Comparison of ENCODE assay signal across 13 cellular contexts in genomic region chr12:40054554-40055226, GRCh38. TPM values are rescaled to one million over a fixed set of nuclear protein-coding genes. Genes with fewer than 3 reads are reported as not detected.
A peak's percentile ranks its signal among the peaks of the same experiment; 100 is the strongest.
DNase-seq lines count a peak whose midpoint lies in the region; ATAC-seq, FAIRE-seq and TF ChIP-seq lines count a peak whose summit lies in the region.
"Had no signal": no experiment of that assay in that cellular context is flagged by ENCODE, and none has a peak within 500 bp of the region (broad histone marks: within the 10 kb centered on the region; RNA-seq: fewer than 3 reads in every experiment).

No MANE protein-coding gene starts in this region.

- in situ Hi-C loops in transverse colon (cut with MboI; ENCODE audit: low pct_ligation_motif_present in 1 of 4, low pct_unique_long_range_greater_than_20kb in 1 of 4, low sequenced_read_pairs in 3 of 4), result no loop called here

- no peak overlapping the region for H2BK15ac ChIP-seq in mesenchymal stem cell (ENCODE audit: low read depth, poor library complexity, severe bottlenecking)

- no peak overlapping the region for H2BK120ac ChIP-seq in mesenchymal stem cell (ENCODE audit: low read depth, low read length)

- no peaks in the 10 kb centered on the region for H3K9me3 ChIP-seq in mesenchymal stem cell (ENCODE audit: control insufficient read depth, low read length)
- no peaks in the 10 kb centered on the region for H3K9me3 ChIP-seq in transverse colon

- TF ChIP-seq CTCF in bronchial epithelial cell (IDR thresholded peaks at IDR 0.05; ENCODE audit: insufficient read depth, low read length, severe bottlenecking) (no peak), transverse colon (IDR thresholded peaks at IDR 0.05) (no peak)

- H2BK12ac ChIP-seq in mesenchymal stem cell (ENCODE audit: low read length in 2 of 2), result no peak overlapping the region

- H3K18ac ChIP-seq in mesenchymal stem cell (ENCODE audit: low read depth in 1 of 2, low read length in 2 of 2), result peak overlapping the region in 1 of 2 experiments; percentile 33

- no peak overlapping the region for H3K4ac ChIP-seq in mesenchymal stem cell (ENCODE audit: low read depth in 1 of 2, low read length in 2 of 2)

- H3K14ac ChIP-seq in mesenchymal stem cell (ENCODE audit: low read length in 2 of 2), result no peak overlapping the region

- ATAC-seq in HG02759 (IDR thresholded peaks at IDR 0.05; ENCODE audit: unreplicated experiment), result no peak
- no peak for ATAC-seq in HG02588 (IDR thresholded peaks at IDR 0.05; ENCODE audit: unreplicated experiment)
- ATAC-seq: stimulated activated naive CD8-positive, alpha-beta T cell treated with anti-CD3 and anti-CD28 coated beads, Interleukin-15, amount 100 ng/mL, for 72 hours had no signal

- WGBS in mesenchymal stem cell, result 59% methylated on average over 3 of the region's 6 CpGs
- WGBS in transverse colon (ENCODE audit: low coverage in 1 of 2), 2 donors, result 71 to 78% methylated on average over 6 of the region's 6 CpGs

- no peak overlapping the region for H3K4me2 ChIP-seq in mesenchymal stem cell (ENCODE audit: low read length, poor library complexity, severe bottlenecking)

- H3K9ac ChIP-seq in mesenchymal stem cell (ENCODE audit: low read length), result peak overlapping the region; percentile 63

- intact Hi-C loops in transverse colon (cut with DNase I; ENCODE audit: low total_unique reads), result no loop called here

- DNase-seq in NCI-H146 (lab: John Stamatoyannopoulos, UW), result peak; percentile 18
- no peak for DNase-seq in NCI-H146 treated with DMSO at 0.1 percent for 48 hours (lab: John Stamatoyannopoulos, UW; ENCODE audit: unreplicated experiment)
- peak; percentile 82 for DNase-seq in bronchial epithelial cell (ENCODE audit: low read depth)
- DNase-seq in mesenchymal stem cell, result peak; percentile 88
- peak; percentile 13 for DNase-seq in transverse colon
- DNase-seq in NCI-H2029 treated with DMSO at 0.1 percent for 48 hours (lab: John Stamatoyannopoulos, UW), result no peak
- DNase-seq: activated CD4-positive, alpha-beta memory T cell treated with anti-CD3 and anti-CD28 coated beads, Interleukin-2, amount 10 ng/mL, durations not matched to agents 7 days and 5 days; stimulated activated naive CD8-positive, alpha-beta T cell treated with anti-CD3 and anti-CD28 coated beads, Interleukin-15, amount 100 ng/mL, for 72 hours had no signal

- H3K4me3 ChIP-seq in bronchial epithelial cell (ENCODE audit: low read depth, low read length) (no peak overlapping the region), mesenchymal stem cell (ENCODE audit: insufficient read depth in 1 of 2, low read depth in 1 of 2, low read length in 2 of 2) (peak overlapping the region in 1 of 2 experiments; percentile 52), transverse colon (no peak overlapping the region)
- H3K4me3 ChIP-seq: skin epidermis had no signal

- no peaks in the 10 kb centered on the region for H3K27me3 ChIP-seq in bronchial epithelial cell (ENCODE audit: control insufficient read depth, insufficient read depth, low read length)
- no peaks in the 10 kb centered on the region for H3K27me3 ChIP-seq in mesenchymal stem cell (ENCODE audit: control insufficient read depth in 1 of 2, insufficient read depth in 1 of 2, low read length in 2 of 2)
- no peaks in the 10 kb centered on the region for H3K27me3 ChIP-seq in transverse colon

- no peak for TF ChIP-seq POLR2A in transverse colon (IDR thresholded peaks at IDR 0.05)

- H3K27ac ChIP-seq in mesenchymal stem cell (ENCODE audit: low read length, poor library complexity, severe bottlenecking) (peak overlapping the region; percentile 3), transverse colon (peak overlapping the region; percentile 57 to 72 (median 65))
- H3K27ac ChIP-seq: 22Rv1 had no signal

- H3K4me1 ChIP-seq in mesenchymal stem cell (ENCODE audit: control insufficient read depth, insufficient read depth, low read depth, low read length), result no peaks in the 10 kb centered on the region
- H3K4me1 ChIP-seq in transverse colon, result peaks cover 0 to 45% (median 18%) of the 10 kb centered on the region in 4 donors

- H3K23ac ChIP-seq in mesenchymal stem cell (ENCODE audit: low read length in 2 of 2), result no peak overlapping the region

- FAIRE-seq in bronchial epithelial cell (lab: Jason Lieb, UNC), result no peak
- FAIRE-seq: H1 had no signal

- H2AK5ac ChIP-seq in mesenchymal stem cell (ENCODE audit: low read length, severe bottlenecking), result no peak overlapping the region

- no peak overlapping the region for H4K91ac ChIP-seq in mesenchymal stem cell (ENCODE audit: low read length)

- H4K8ac ChIP-seq in mesenchymal stem cell (ENCODE audit: low read length), result no peak overlapping the region

- no peak for TF ChIP-seq EP300 in transverse colon (IDR thresholded peaks at IDR 0.05; ENCODE audit: low read depth)

- no peak overlapping the region for H2BK5ac ChIP-seq in mesenchymal stem cell (ENCODE audit: low read depth, low read length, poor library complexity, severe bottlenecking)

- H3K36me3 ChIP-seq in bronchial epithelial cell (ENCODE audit: control insufficient read depth, insufficient read depth, low read length), result no peaks in the 10 kb centered on the region
- H3K36me3 ChIP-seq in mesenchymal stem cell (ENCODE audit: control insufficient read depth in 1 of 2, insufficient read depth in 2 of 2, low read depth in 1 of 2, low read length in 2 of 2), result no peaks in the 10 kb centered on the region
- no peaks in the 10 kb centered on the region for H3K36me3 ChIP-seq in transverse colon

- H2AFZ ChIP-seq in mesenchymal stem cell (ENCODE audit: low read depth, low read length), result no peak overlapping the region

- H3K79me1 ChIP-seq in mesenchymal stem cell (replicated peaks; ENCODE audit: low read length, poor library complexity, severe bottlenecking), result peaks cover 8% of the 10 kb centered on the region

RNA-seq across cellular contexts. Expression of gene SLC2A13, which starts 51.2 kb away (rescaled TPM):
- total RNA-seq in bronchial epithelial cell, result 3.2 and 3.9 TPM in 2 replicates
- polyA plus RNA-seq in mesenchymal stem cell (2013, experiment 1 of 2), result 9.0 TPM
- 9.8 TPM for polyA plus RNA-seq in mesenchymal stem cell (2013, experiment 2 of 2)
- total RNA-seq in transverse colon, result 10 to 100 TPM; 31.8 to 70.7 (median 46.8) TPM

Comparison
In these comparisons a context has a peak if more than half of its experiments do, and no peak if none do; other contexts are left out.
1. DNase-seq: peak in NCI-H146 (single experiment), bronchial epithelial cell (single experiment), mesenchymal stem cell (single experiment) and transverse colon (single experiment); none in NCI-H146 treated with DMSO at 0.1 percent for 48 hours (single experiment) and NCI-H2029 treated with DMSO at 0.1 percent for 48 hours (single experiment).